In genomic region chr20:34324541-34324940, GRCh38 we compare ENCODE assay signal across 13 cellular contexts.
"Had no signal": no experiment of that assay in that cellular context is flagged by ENCODE, and none has a peak within 500 bp of the region (broad histone marks: within the 10 kb centered on the region; RNA-seq: fewer than 3 reads in every experiment).

No MANE protein-coding gene starts in this region.

- H3K36me3 ChIP-seq: right atrium auricular region, transverse colon had no signal

- H3K9me3 Mint-ChIP-seq: activated CD4-positive, alpha-beta memory T cell treated with anti-CD3 and anti-CD28 coated beads for 36 hours; activated naive CD4-positive, alpha-beta T cell treated with anti-CD3 and anti-CD28 coated beads, Interleukin-2, amount 10 ng/mL, durations not matched to agents 7 days and 5 days; activated T-helper 1 cell treated with anti-CD3 and anti-CD28 coated beads, Interleukin-12 subunit alpha, Interleukin-12 subunit beta, Interleukin-2, Interleukin-4 antibody, amounts not matched to agents 30 ng/mL and 10 ng/mL and 1 ng/mL, durations not matched to agents 14 hours and 24 hours and 36 hours; naive thymus-derived CD8-positive, alpha-beta T cell had no signal

- H3K4me3 ChIP-seq: coronary artery, hepatocyte, lung, right atrium auricular region, transverse colon had no signal

- DNase-seq: activated CD4-positive, alpha-beta memory T cell treated with anti-CD3 and anti-CD28 coated beads for 36 hours; activated CD4-positive, CD25-positive, alpha-beta regulatory T cell treated with anti-CD3 and anti-CD28 coated beads, Interleukin-2, amount 50 U/mL, for 72 hours; activated naive CD4-positive, alpha-beta T cell treated with anti-CD3 and anti-CD28 coated beads, Interleukin-2, amount 10 ng/mL, durations not matched to agents 7 days and 5 days; effector memory CD4-positive, alpha-beta T cell; naive thymus-derived CD8-positive, alpha-beta T cell; small intestine; T-helper 17 cell; transverse colon had no signal

- H3K79me2 ChIP-seq: hepatocyte had no signal

- H3K4me3 Mint-ChIP-seq: activated CD4-positive, alpha-beta memory T cell treated with anti-CD3 and anti-CD28 coated beads for 36 hours; activated naive CD4-positive, alpha-beta T cell treated with anti-CD3 and anti-CD28 coated beads, Interleukin-2, amount 10 ng/mL, durations not matched to agents 7 days and 5 days; activated T-helper 1 cell treated with anti-CD3 and anti-CD28 coated beads, Interleukin-12 subunit alpha, Interleukin-12 subunit beta, Interleukin-2, Interleukin-4 antibody, amounts not matched to agents 30 ng/mL and 10 ng/mL and 1 ng/mL, durations not matched to agents 14 hours and 24 hours and 36 hours; T-helper 17 cell had no signal

- H3K9me3 ChIP-seq: right atrium auricular region, transverse colon had no signal

- H3K4me1 Mint-ChIP-seq: activated naive CD4-positive, alpha-beta T cell treated with anti-CD3 and anti-CD28 coated beads, Interleukin-2, amount 10 ng/mL, durations not matched to agents 7 days and 5 days had no signal

- ATAC-seq: naive thymus-derived CD8-positive, alpha-beta T cell; T-helper 17 cell had no signal

- H3K36me3 Mint-ChIP-seq: activated CD4-positive, alpha-beta memory T cell treated with anti-CD3 and anti-CD28 coated beads for 36 hours; activated naive CD4-positive, alpha-beta T cell treated with anti-CD3 and anti-CD28 coated beads, Interleukin-2, amount 10 ng/mL, durations not matched to agents 7 days and 5 days; naive thymus-derived CD8-positive, alpha-beta T cell had no signal

- H3K27me3 ChIP-seq: hepatocyte, right atrium auricular region, transverse colon had no signal

- H3K4me2 ChIP-seq: hepatocyte had no signal

- H2AFZ ChIP-seq: hepatocyte had no signal

- H3K27ac ChIP-seq: coronary artery, hepatocyte, right atrium auricular region, transverse colon had no signal

- H3K27ac Mint-ChIP-seq: activated CD4-positive, alpha-beta memory T cell treated with anti-CD3 and anti-CD28 coated beads for 36 hours; activated naive CD4-positive, alpha-beta T cell treated with anti-CD3 and anti-CD28 coated beads, Interleukin-2, amount 10 ng/mL, durations not matched to agents 7 days and 5 days; activated T-helper 1 cell treated with anti-CD3 and anti-CD28 coated beads, Interleukin-12 subunit alpha, Interleukin-12 subunit beta, Interleukin-2, Interleukin-4 antibody, amounts not matched to agents 30 ng/mL and 10 ng/mL and 1 ng/mL, durations not matched to agents 14 hours and 24 hours and 36 hours; T-helper 17 cell had no signal
